16 cellular contexts compared by ENCODE assay signal in the genomic region with DNA sequence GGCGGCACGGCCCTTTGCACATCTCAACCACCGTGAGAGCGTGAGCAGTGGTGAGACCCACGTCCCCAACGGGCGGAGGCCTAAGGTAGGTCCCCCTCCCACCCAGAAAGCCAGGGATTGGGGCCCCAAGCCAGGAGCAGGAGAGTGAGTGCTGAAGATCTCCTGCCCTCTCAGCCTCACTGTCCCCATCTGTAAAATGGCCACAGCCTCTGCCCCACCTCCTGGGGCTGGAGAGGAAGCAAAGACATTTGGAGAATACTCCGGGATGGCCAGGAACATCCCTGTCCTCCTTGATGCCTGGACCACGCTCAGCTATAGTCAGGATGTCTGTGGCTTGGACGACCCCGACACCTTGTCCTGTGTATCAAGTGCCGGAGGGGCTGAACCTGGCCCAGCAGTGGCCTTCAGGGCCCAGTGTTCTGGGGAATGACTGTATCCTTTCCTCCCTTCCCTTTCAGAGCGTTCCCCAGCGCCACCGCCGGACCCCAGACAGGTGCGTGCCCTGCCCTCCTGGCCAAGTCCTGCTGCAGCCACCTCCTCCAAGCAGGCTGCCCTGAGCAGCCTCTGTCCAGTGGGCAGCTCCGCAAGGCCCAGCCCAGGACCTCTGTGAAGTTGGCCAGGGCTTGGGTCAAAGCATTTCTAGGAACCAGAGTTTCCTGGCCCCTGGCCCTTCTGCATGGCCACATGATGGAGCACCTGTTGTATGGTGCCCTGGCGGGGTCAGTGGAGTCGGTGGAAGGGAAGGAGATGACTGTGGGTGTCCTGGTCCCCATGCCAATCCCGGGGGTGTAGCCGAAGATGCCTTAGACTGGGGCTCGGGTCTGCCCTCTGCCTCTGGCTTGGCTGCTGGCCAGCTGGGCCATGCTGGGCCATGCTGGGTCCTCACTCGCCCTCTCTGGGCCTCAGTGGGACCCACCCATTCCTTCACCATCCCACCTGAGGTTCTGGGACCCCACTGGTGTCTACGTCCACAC. TPM values are rescaled to one million over a fixed set of nuclear protein-coding genes. Genes with fewer than 3 reads are reported as not detected.
A peak's percentile ranks its signal among the peaks of the same experiment; 100 is the strongest.
DNase-seq lines count a peak whose midpoint lies in the region; ATAC-seq and TF ChIP-seq lines count a peak whose summit lies in the region.
"Had no signal": no experiment of that assay in that cellular context is flagged by ENCODE, and none has a peak within 500 bp of the region (broad histone marks: within the 10 kb centered on the region; RNA-seq: fewer than 3 reads in every experiment).

No MANE protein-coding gene starts in this region.

- WGBS in heart left ventricle, 4 donors = 90 to 95% (median 92%) methylated on average over 17 to 25 of the region's 25 CpGs

- H3K36me3 Mint-ChIP-seq in activated B cell treated with CpG ODN at 0.5 μM for 24 hours (ENCODE audit: low read depth) = peaks cover 63% of the 10 kb centered on the region
- H3K36me3 Mint-ChIP-seq: activated naive CD4-positive, alpha-beta T cell treated with anti-CD3 and anti-CD28 coated beads, Interleukin-2, amount 50 U/mL, for 24 hours had no signal

- H3K27ac ChIP-seq in heart left ventricle = no peak overlapping the region
- H3K27ac ChIP-seq in right atrium auricular region = no peak overlapping the region
- H3K27ac ChIP-seq in uterus = no peak overlapping the region
- H3K27ac ChIP-seq: C4-2B had no signal

- no peaks in the 10 kb centered on the region for H3K27me3 Mint-ChIP-seq in activated B cell treated with CpG ODN at 0.5 μM for 24 hours
- H3K27me3 Mint-ChIP-seq: activated CD8-positive, alpha-beta T cell treated with anti-CD3 and anti-CD28 coated beads for 36 hours; activated naive CD4-positive, alpha-beta T cell treated with anti-CD3 and anti-CD28 coated beads, Interleukin-2, amount 50 U/mL, for 24 hours; naive thymus-derived CD4-positive, alpha-beta T cell had no signal

- CTCF ChIA-PET in activated B cell treated with CpG ODN at 0.5 μM for 24 hours (lab: Charles Lee) = no interaction called here

- TF ChIP-seq POLR2A in heart left ventricle (IDR thresholded peaks at IDR 0.05) = no peak
- TF ChIP-seq POLR2A in uterus (IDR thresholded peaks at IDR 0.05) = no peak

- ATAC-seq in heart left ventricle = no peak
- no peak for ATAC-seq in activated B cell treated with CpG ODN at 0.5 μM for 24 hours (ENCODE audit: low read depth)
- no peak for ATAC-seq in HG03460 (IDR thresholded peaks at IDR 0.05; ENCODE audit: unreplicated experiment)
- ATAC-seq in HG03045 (IDR thresholded peaks at IDR 0.05; ENCODE audit: unreplicated experiment) = no peak
- ATAC-seq: activated CD8-positive, alpha-beta T cell treated with anti-CD3 and anti-CD28 coated beads for 36 hours; naive thymus-derived CD4-positive, alpha-beta T cell had no signal

- no peaks in the 10 kb centered on the region for H3K27me3 ChIP-seq in heart left ventricle
- no peaks in the 10 kb centered on the region for H3K27me3 ChIP-seq in right atrium auricular region
- no peaks in the 10 kb centered on the region for H3K27me3 ChIP-seq in uterus

- H3K4me1 ChIP-seq in heart left ventricle (peaks cover 0 to 9% (median 3%) of the 10 kb centered on the region in 12 donors), right atrium auricular region (peaks cover 0 to 5% of the 10 kb centered on the region in 2 donors), uterus (no peaks in the 10 kb centered on the region)

- H3K4me3 ChIP-seq in heart left ventricle = no peak overlapping the region
- no peak overlapping the region for H3K4me3 ChIP-seq in right atrium auricular region
- no peak overlapping the region for H3K4me3 ChIP-seq in uterus

- no peaks in the 10 kb centered on the region for H3K4me1 Mint-ChIP-seq in activated B cell treated with CpG ODN at 0.5 μM for 24 hours

- H3K27ac Mint-ChIP-seq in activated B cell treated with CpG ODN at 0.5 μM for 24 hours = no peak overlapping the region
- H3K27ac Mint-ChIP-seq: activated CD8-positive, alpha-beta T cell treated with anti-CD3 and anti-CD28 coated beads for 36 hours; activated naive CD4-positive, alpha-beta T cell treated with anti-CD3 and anti-CD28 coated beads, Interleukin-2, amount 50 U/mL, for 24 hours had no signal

- DNase-seq in heart left ventricle (peak in 3 of 5 donors; percentile 10 to 48 (median 16)), right atrium auricular region (ENCODE audit: low spot score) (no peak), activated B cell treated with CpG ODN at 0.5 μM for 24 hours (peak; percentile 9), myocyte (ENCODE audit: low read depth) (peak; percentile 24), uterus (peak; percentile 9 to 10), NCI-H2107 treated with DMSO at 0.1 percent for 48 hours (lab: John Stamatoyannopoulos, UW; ENCODE audit: unreplicated experiment) (no peak)
- DNase-seq: activated CD8-positive, alpha-beta T cell treated with anti-CD3 and anti-CD28 coated beads for 36 hours; effector CD4-positive, alpha-beta T cell; NCI-H187; NCI-H524; stimulated activated CD4-positive, alpha-beta T cell treated with anti-CD3 and anti-CD28 coated beads, Interleukin-1b, Interleukin-23, amount 100 ng/mL, for 48 hours had no signal

- POLR2A ChIA-PET in activated B cell treated with CpG ODN at 0.5 μM for 24 hours (lab: Charles Lee) = no interaction called here

- H3K9me3 ChIP-seq in heart left ventricle (no peaks in the 10 kb centered on the region), right atrium auricular region (no peaks in the 10 kb centered on the region), uterus (no peaks in the 10 kb centered on the region)

- no peak overlapping the region for H3K4me3 Mint-ChIP-seq in activated B cell treated with CpG ODN at 0.5 μM for 24 hours
- H3K4me3 Mint-ChIP-seq: activated CD8-positive, alpha-beta T cell treated with anti-CD3 and anti-CD28 coated beads for 36 hours; activated naive CD4-positive, alpha-beta T cell treated with anti-CD3 and anti-CD28 coated beads, Interleukin-2, amount 50 U/mL, for 24 hours; naive thymus-derived CD4-positive, alpha-beta T cell had no signal

- H3K9me3 Mint-ChIP-seq in activated B cell treated with CpG ODN at 0.5 μM for 24 hours = no peaks in the 10 kb centered on the region
- H3K9me3 Mint-ChIP-seq: activated CD8-positive, alpha-beta T cell treated with anti-CD3 and anti-CD28 coated beads for 36 hours; activated naive CD4-positive, alpha-beta T cell treated with anti-CD3 and anti-CD28 coated beads, Interleukin-2, amount 50 U/mL, for 24 hours; naive thymus-derived CD4-positive, alpha-beta T cell had no signal

- TF ChIP-seq CTCF in heart left ventricle (IDR thresholded peaks at IDR 0.05) = no peak
- no peak for TF ChIP-seq CTCF in right atrium auricular region (IDR thresholded peaks at IDR 0.05)
- TF ChIP-seq CTCF in activated B cell treated with CpG ODN at 0.5 μM for 24 hours (IDR thresholded peaks at IDR 0.05) = no peak
- TF ChIP-seq CTCF in uterus (IDR thresholded peaks at IDR 0.05) = no peak

- intact Hi-C loops in heart left ventricle (cut with DNase I) = no loop called here
- intact Hi-C loops in activated B cell treated with CpG ODN at 0.5 μM for 24 hours (cut with micrococcal nuclease) = no loop called here
- intact Hi-C loops in uterus (cut with DNase I; ENCODE audit: low total_unique reads) = no loop called here

- H3K36me3 ChIP-seq in heart left ventricle (peaks cover 0 to 85% (median 0%) of the 10 kb centered on the region in 9 donors), right atrium auricular region (no peaks in the 10 kb centered on the region), uterus (no peaks in the 10 kb centered on the region)

RNA-seq across cellular contexts. Expression of gene ADCY7, which starts 38.4 kb away (rescaled TPM):
- total RNA-seq in heart left ventricle (10 to 100 TPM in 3 of 9 donors, 1 to 10 TPM in 6; 3.2 to 46.7 (median 9.0) TPM), right atrium auricular region (10 to 100 TPM in 1 of 2 donors, 1 to 10 TPM in 1; 8.5 to 17.1 TPM), activated B cell treated with CpG ODN at 0.5 μM for 24 hours (109 and 128 TPM in 2 replicates), myocyte (12.7 and 24.4 TPM in 2 replicates), uterus (10 to 100 TPM in 1 of 4 donors, 1 to 10 TPM in 3; 3.3 to 25.9 (median 6.6) TPM)
- polyA plus RNA-seq in heart left ventricle = 1 to 10 TPM; 3.8 to 5.3 TPM
- polyA plus RNA-seq in myocyte (2012) = 20.4 TPM

Comparison
In these comparisons a context has a peak if more than half of its experiments do, and no peak if none do; other contexts are left out.
1. DNase-seq: peak in heart left ventricle (3 of 5), activated B cell treated with CpG ODN at 0.5 μM for 24 hours (single experiment), myocyte (single experiment) and uterus (2 of 2); none in right atrium auricular region (single experiment) and NCI-H2107 treated with DMSO at 0.1 percent for 48 hours (single experiment).